Comparison of ENCODE assay signal across 6 cellular contexts in the genomic region with DNA sequence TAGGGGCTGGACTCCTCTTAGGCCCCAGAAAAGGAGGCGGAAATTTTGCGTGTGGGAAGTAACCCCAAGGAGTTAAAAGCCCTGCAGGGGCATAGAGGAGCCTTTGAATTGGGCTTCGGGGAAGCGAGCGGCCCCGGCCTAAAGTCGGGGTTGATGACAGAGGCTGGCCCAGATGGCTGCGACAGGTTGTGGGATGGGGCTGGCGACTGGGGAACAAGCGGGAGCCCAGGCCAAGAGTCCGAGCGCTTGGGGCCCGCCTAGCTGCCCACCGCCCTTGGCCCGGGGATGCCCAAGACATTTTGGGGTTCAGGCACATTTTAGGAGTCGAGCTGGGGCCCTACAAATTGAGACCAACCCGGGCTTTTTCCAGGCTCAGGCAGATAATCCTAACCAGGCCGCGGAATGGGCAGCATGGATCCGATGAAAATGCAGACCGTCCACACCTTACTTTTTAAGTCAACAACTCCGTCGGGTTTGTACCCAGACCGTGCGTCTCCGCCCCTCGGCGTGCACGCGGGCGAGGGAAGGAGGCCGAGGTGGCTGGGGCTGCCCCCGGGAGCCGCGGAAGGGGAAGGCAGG. TPM values are rescaled to one million over a fixed set of nuclear protein-coding genes. Genes with fewer than 3 reads are reported as not detected.
DNase-seq lines count a peak whose midpoint lies in the region; TF ChIP-seq lines count a peak whose summit lies in the region.

No MANE protein-coding gene starts in this region.

- H3K27me3 Mint-ChIP-seq in T-helper 2 cell treated with Interferon-gamma antibody and Interleukin-4, amounts not matched to agents 5 μg/mL and 100 μg/mL, for 36 hours (ENCODE audit: low read depth): peaks cover 47% of the 10 kb centered on the region

- WGBS in thyroid gland, 2 donors: 20 to 28% methylated on average over 13 to 21 of the region's 35 CpGs

- H3K9me3 ChIP-seq in left ventricle myocardium inferior (replicated peaks) (no peaks in the 10 kb centered on the region), thyroid gland (no peaks in the 10 kb centered on the region)

- H3K4me3 ChIP-seq in left ventricle myocardium inferior (peak overlapping the region; percentile 73), thyroid gland (replicated peaks in 1 of 3) (peak overlapping the region; percentile 33 to 51 (median 51))

- H3K4me1 Mint-ChIP-seq in T-helper 2 cell treated with Interferon-gamma antibody and Interleukin-4, amounts not matched to agents 5 μg/mL and 100 μg/mL, for 36 hours (ENCODE audit: low read depth): peaks cover 2% of the 10 kb centered on the region

- H3K27ac Mint-ChIP-seq in T-helper 2 cell treated with Interferon-gamma antibody and Interleukin-4, amounts not matched to agents 5 μg/mL and 100 μg/mL, for 36 hours: no peak overlapping the region

- H3K9me3 Mint-ChIP-seq in T-helper 2 cell treated with Interferon-gamma antibody and Interleukin-4, amounts not matched to agents 5 μg/mL and 100 μg/mL, for 36 hours: no peaks in the 10 kb centered on the region

- H3K4me1 ChIP-seq in left ventricle myocardium inferior (peaks cover 54% of the 10 kb centered on the region), thyroid gland (peaks cover 10 to 18% of the 10 kb centered on the region in 2 donors)

- H3K27me3 ChIP-seq in left ventricle myocardium inferior (ENCODE audit: low read depth): peaks cover 14% of the 10 kb centered on the region
- no peaks in the 10 kb centered on the region for H3K27me3 ChIP-seq in thyroid gland

- intact Hi-C loops in left ventricle myocardium inferior (cut with micrococcal nuclease) (no loop called here), thyroid gland (cut with DNase I) (no loop called here)

- no peak for DNase-seq in T-helper 2 cell treated with Interferon-gamma antibody and Interleukin-4, amounts not matched to agents 5 μg/mL and 100 μg/mL, for 36 hours (ENCODE audit: low spot score)
- DNase-seq in T-helper 2 cell: no peak
- no peak for DNase-seq in left ventricle myocardium inferior
- peak in 1 of 2 donors; percentile 45 for DNase-seq in thyroid gland
- DNase-seq in central memory CD4-positive, alpha-beta T cell: no peak
- DNase-seq in NCI-H774 (lab: John Stamatoyannopoulos, UW): no peak

- H3K27ac ChIP-seq in left ventricle myocardium inferior (replicated peaks): peak overlapping the region; percentile 92
- peak overlapping the region; percentile 42 to 84 (median 76) for H3K27ac ChIP-seq in thyroid gland

- H3K36me3 Mint-ChIP-seq in T-helper 2 cell treated with Interferon-gamma antibody and Interleukin-4, amounts not matched to agents 5 μg/mL and 100 μg/mL, for 36 hours (ENCODE audit: low read depth): peaks cover 1% of the 10 kb centered on the region

- TF ChIP-seq POLR2A in thyroid gland (IDR thresholded peaks at IDR 0.05): no peak

- TF ChIP-seq CTCF in left ventricle myocardium inferior (IDR thresholded peaks at IDR 0.05; ENCODE audit: borderline replicate concordance) (no peak), thyroid gland (IDR thresholded peaks at IDR 0.05) (no peak)

- H3K36me3 ChIP-seq in left ventricle myocardium inferior: no peaks in the 10 kb centered on the region
- H3K36me3 ChIP-seq in thyroid gland: no peaks in the 10 kb centered on the region

- peak overlapping the region; percentile 60 for H3K4me3 Mint-ChIP-seq in T-helper 2 cell treated with Interferon-gamma antibody and Interleukin-4, amounts not matched to agents 5 μg/mL and 100 μg/mL, for 36 hours

RNA-seq across cellular contexts. Expression of gene RTKN, which starts 0.5 kb away (rescaled TPM):
- 14.0 TPM for total RNA-seq in left ventricle myocardium inferior
- total RNA-seq in thyroid gland: 10 to 100 TPM; 24.5 to 41.9 (median 35.6) TPM

RNA-seq across cellular contexts. Expression of gene INO80B, which starts 13.7 kb away (rescaled TPM):
- total RNA-seq in left ventricle myocardium inferior: 19.3 TPM
- total RNA-seq in thyroid gland: 10 to 100 TPM; 19.9 to 74.4 (median 46.1) TPM

RNA-seq across cellular contexts. Expression of gene WBP1, which starts 17.0 kb away (rescaled TPM):
- total RNA-seq in left ventricle myocardium inferior (46.1 TPM), thyroid gland (100 to 1,000 TPM in 2 of 4 donors, 10 to 100 TPM in 2; 60.7 to 119 (median 102) TPM)

RNA-seq across cellular contexts. Expression of gene WDR54, which starts 19.7 kb away (rescaled TPM):
- total RNA-seq in left ventricle myocardium inferior (2.9 TPM), thyroid gland (10 to 100 TPM in 3 of 4 donors, 1 to 10 TPM in 1; 6.5 to 19.3 (median 13.6) TPM)

RNA-seq across cellular contexts. Expression of gene C2orf81, which starts 19.8 kb away (rescaled TPM):
- 0.82 TPM for total RNA-seq in left ventricle myocardium inferior
- 1 to 10 TPM; 2.3 to 3.4 (median 3.1) TPM for total RNA-seq in thyroid gland
